In genomic region chr21:25487046-25487594, GRCh38 we compare ENCODE assay signal across 9 cellular contexts.
A peak's percentile ranks its signal among the peaks of the same experiment; 100 is the strongest.
DNase-seq lines count a peak whose midpoint lies in the region; ATAC-seq, FAIRE-seq and TF ChIP-seq lines count a peak whose summit lies in the region.
"Had no signal": no experiment of that assay in that cellular context is flagged by ENCODE, and none has a peak within 500 bp of the region (broad histone marks: within the 10 kb centered on the region; RNA-seq: fewer than 3 reads in every experiment).

No MANE protein-coding gene starts in this region.

- peak overlapping the region; percentile 11 for H3K4me3 ChIP-seq in GM12878
- H3K4me3 ChIP-seq: skin epidermis had no signal

- BruUV-seq in GM12878 (replicated peaks; lab: Mats Ljungman, UMichigan), result no TSS peak

- peaks cover 5% of the 10 kb centered on the region in 2 donors for H3K36me3 Mint-ChIP-seq in CD14-positive monocyte

- peaks cover 19% of the 10 kb centered on the region for H3K4me1 Mint-ChIP-seq in CD14-positive monocyte

- no peaks in the 10 kb centered on the region for H4K20me1 ChIP-seq in GM12878 (ENCODE audit: control insufficient read depth, insufficient read depth)

- no peaks in the 10 kb centered on the region for H3K27me3 Mint-ChIP-seq in CD14-positive monocyte (ENCODE audit: low read depth in 3 of 3)

- whole genome bisulfite sequencing in GM12878 (ENCODE audit: insufficient coverage, insufficient replicate concordance, low lambda C conversion rate, missing lambda C conversion rate), result 0% methylated on average over 3 of the region's 3 CpGs

- H2AFZ ChIP-seq in GM12878 (ENCODE audit: control insufficient read depth, low read depth, low read length), result peak overlapping the region; percentile 28

- no peak for TF ChIP-seq CTCF in GM12878 (IDR thresholded peaks at IDR 0.05 in 2 of 3, conservative IDR thresholded peaks at IDR 0.05 in 1 of 3; ENCODE audit: control insufficient read depth in 2 of 3, extremely low read depth in 1 of 3, insufficient read depth in 1 of 3, low read depth in 3 of 3, low read length in 3 of 3)
- no peak for TF ChIP-seq CTCF in CD14-positive monocyte (IDR thresholded peaks at IDR 0.05)

- H3K4me2 ChIP-seq in GM12878 (ENCODE audit: control insufficient read depth, insufficient read depth), result peak overlapping the region; percentile 57

- in situ Hi-C loops in GM12878 (cut with MboI), result no loop called here
- in situ Hi-C loops in G401 (cut with HindIII; ENCODE audit: low sequenced_read_pairs), result no loop called here

- peak overlapping the region in 3 of 7 donors; percentile 43 to 65 (median 46) for H3K27ac Mint-ChIP-seq in CD14-positive monocyte

- H3K4me1 ChIP-seq in GM12878 (ENCODE audit: control insufficient read depth, insufficient read depth, low read length), result peaks cover 46% of the 10 kb centered on the region

- H3K9me3 Mint-ChIP-seq in CD14-positive monocyte, result peaks cover 22 to 36% (median 26%) of the 10 kb centered on the region in 7 donors

- POLR2A ChIA-PET in GM12878 (lab: Charles Lee), result interaction anchor here (0.6 to 2.9 kb wide), 7 partner anchors 9 to 83 kb away, joined by 3 to 18 read pairs (median 3); no protein-coding TSS in a partner anchor

- no peaks in the 10 kb centered on the region for H3K27me3 ChIP-seq in GM12878 (replicated peaks in 1 of 2; ENCODE audit: control insufficient read depth in 2 of 2, insufficient read depth in 2 of 2, low read length in 1 of 2)

- FAIRE-seq in GM12878 (lab: Jason Lieb, UNC), result peak; percentile 52

- peaks cover 12% of the 10 kb centered on the region for H3K79me2 ChIP-seq in GM12878 (ENCODE audit: control insufficient read depth, insufficient read depth, low read length)

- H3K36me3 ChIP-seq in GM12878 (ENCODE audit: control insufficient read depth in 2 of 2, insufficient read depth in 2 of 2, low read length in 1 of 2), result no peaks in the 10 kb centered on the region

- peak overlapping the region; percentile 85 for H3K27ac ChIP-seq in GM12878 (ENCODE audit: control insufficient read depth, insufficient read depth)
- H3K27ac ChIP-seq: skin epidermis had no signal

- CTCF ChIA-PET in GM12878 (lab: Yijun Ruan, JAX), result interaction anchor here (0.7 to 2.2 kb wide), 6 partner anchors 15 to 128 kb away, joined by 3 to 8 read pairs (median 4); no protein-coding TSS in a partner anchor

- intact Hi-C loops in GM12878 (cut with micrococcal nuclease; ENCODE audit: unreplicated experiment) (loop anchor here (1.0 kb wide), 5 partner anchors 15 to 75 kb away; no protein-coding TSS in a partner anchor), CD14-positive monocyte (cut with micrococcal nuclease) (no loop called here)

- TF ChIP-seq EP300 in GM12878 (IDR thresholded peaks at IDR 0.05; ENCODE audit: borderline replicate concordance in 1 of 2, control insufficient read depth in 1 of 2, low read depth in 2 of 2, low read length in 2 of 2), result peak; percentile 97 to 98

- peak; percentile 69 for ATAC-seq in GM18861 (IDR thresholded peaks at IDR 0.05; ENCODE audit: unreplicated experiment)
- ATAC-seq in GM21619 (IDR thresholded peaks at IDR 0.05; ENCODE audit: unreplicated experiment), result peak; percentile 68
- peak; percentile 68 for ATAC-seq in HG03460 (IDR thresholded peaks at IDR 0.05; ENCODE audit: unreplicated experiment)
- peak; percentile 80 for ATAC-seq in GM12878

- H3K9me3 ChIP-seq in GM12878 (replicated peaks; ENCODE audit: control insufficient read depth, insufficient read depth, low read length), result peaks cover 28% of the 10 kb centered on the region

- peak; percentile 96 for DNase-seq in GM12878 (ENCODE audit: low read depth, low spot score)
- DNase-seq in H4 (ENCODE audit: low spot score), result no peak
- DNase-seq in CD14-positive monocyte (ENCODE audit: low spot score), result no peak
- no peak for DNase-seq in DMS153 treated with DMSO at 0.1 percent for 48 hours (lab: John Stamatoyannopoulos, UW; ENCODE audit: unreplicated experiment)
- no peak for DNase-seq in G401 (ENCODE audit: low spot score)

- RAD21 ChIA-PET in GM12878 (lab: Charles Lee; ENCODE audit: unreplicated experiment), result interaction anchor here (0.6 to 4.0 kb wide), 18 partner anchors 10 to 87 kb away, joined by 3 to 34 read pairs (median 9); no protein-coding TSS in a partner anchor

- peak overlapping the region in 1 of 2 donors; percentile 24 for H3K4me3 Mint-ChIP-seq in CD14-positive monocyte

- no peak for TF ChIP-seq POLR2A in GM12878 (IDR thresholded peaks at IDR 0.05; ENCODE audit: low read depth, low read length)

- peak; percentile 37; the same call in 1 of the 2 replicates for TF ChIP-seq RAD21 in GM12878 (IDR thresholded peaks at IDR 0.05; ENCODE audit: insufficient read depth, low read depth, low read length)

- SMC1A ChIA-PET in GM12878 (lab: Charles Lee; ENCODE audit: uncharacterized antibody, unreplicated experiment), result interaction anchor here (0.9 to 8.0 kb wide), 19 partner anchors 11 to 96 kb away, joined by 3 to 84 read pairs (median 5); no protein-coding TSS in a partner anchor

- H3K9ac ChIP-seq in GM12878 (ENCODE audit: control insufficient read depth, insufficient read depth, low read length), result peak overlapping the region; percentile 66

TF ChIP-seq in GM12878, 131 proteins besides CTCF, POLR2A, EP300 and RAD21 (continues in another document):
- TF ChIP-seq, protein P1, sequence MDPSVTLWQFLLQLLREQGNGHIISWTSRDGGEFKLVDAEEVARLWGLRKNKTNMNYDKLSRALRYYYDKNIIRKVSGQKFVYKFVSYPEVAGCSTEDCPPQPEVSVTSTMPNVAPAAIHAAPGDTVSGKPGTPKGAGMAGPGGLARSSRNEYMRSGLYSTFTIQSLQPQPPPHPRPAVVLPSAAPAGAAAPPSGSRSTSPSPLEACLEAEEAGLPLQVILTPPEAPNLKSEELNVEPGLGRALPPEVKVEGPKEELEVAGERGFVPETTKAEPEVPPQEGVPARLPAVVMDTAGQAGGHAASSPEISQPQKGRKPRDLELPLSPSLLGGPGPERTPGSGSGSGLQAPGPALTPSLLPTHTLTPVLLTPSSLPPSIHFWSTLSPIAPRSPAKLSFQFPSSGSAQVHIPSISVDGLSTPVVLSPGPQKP (IDR thresholded peaks at IDR 0.05; ENCODE audit: low read depth, low read length), result no peak
- no peak for TF ChIP-seq YBX1 (IDR thresholded peaks at IDR 0.05)
- TF ChIP-seq, protein P2, sequence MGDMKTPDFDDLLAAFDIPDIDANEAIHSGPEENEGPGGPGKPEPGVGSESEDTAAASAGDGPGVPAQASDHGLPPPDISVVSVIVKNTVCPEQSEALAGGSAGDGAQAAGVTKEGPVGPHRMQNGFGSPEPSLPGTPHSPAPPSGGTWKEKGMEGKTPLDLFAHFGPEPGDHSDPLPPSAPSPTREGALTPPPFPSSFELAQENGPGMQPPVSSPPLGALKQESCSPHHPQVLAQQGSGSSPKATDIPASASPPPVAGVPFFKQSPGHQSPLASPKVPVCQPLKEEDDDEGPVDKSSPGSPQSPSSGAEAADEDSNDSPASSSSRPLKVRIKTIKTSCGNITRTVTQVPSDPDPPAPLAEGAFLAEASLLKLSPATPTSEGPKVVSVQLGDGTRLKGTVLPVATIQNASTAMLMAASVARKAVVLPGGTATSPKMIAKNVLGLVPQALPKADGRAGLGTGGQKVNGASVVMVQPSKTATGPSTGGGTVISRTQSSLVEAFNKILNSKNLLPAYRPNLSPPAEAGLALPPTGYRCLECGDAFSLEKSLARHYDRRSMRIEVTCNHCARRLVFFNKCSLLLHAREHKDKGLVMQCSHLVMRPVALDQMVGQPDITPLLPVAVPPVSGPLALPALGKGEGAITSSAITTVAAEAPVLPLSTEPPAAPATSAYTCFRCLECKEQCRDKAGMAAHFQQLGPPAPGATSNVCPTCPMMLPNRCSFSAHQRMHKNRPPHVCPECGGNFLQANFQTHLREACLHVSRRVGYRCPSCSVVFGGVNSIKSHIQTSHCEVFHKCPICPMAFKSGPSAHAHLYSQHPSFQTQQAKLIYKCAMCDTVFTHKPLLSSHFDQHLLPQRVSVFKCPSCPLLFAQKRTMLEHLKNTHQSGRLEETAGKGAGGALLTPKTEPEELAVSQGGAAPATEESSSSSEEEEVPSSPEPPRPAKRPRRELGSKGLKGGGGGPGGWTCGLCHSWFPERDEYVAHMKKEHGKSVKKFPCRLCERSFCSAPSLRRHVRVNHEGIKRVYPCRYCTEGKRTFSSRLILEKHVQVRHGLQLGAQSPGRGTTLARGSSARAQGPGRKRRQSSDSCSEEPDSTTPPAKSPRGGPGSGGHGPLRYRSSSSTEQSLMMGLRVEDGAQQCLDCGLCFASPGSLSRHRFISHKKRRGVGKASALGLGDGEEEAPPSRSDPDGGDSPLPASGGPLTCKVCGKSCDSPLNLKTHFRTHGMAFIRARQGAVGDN (IDR thresholded peaks at IDR 0.05), result 0 out of 2 replicates have a peak, but pooled peaks have one; percentile 55
- no peak for TF ChIP-seq STAT1 (conservative IDR thresholded peaks at IDR 0.05)
- TF ChIP-seq, protein P3, sequence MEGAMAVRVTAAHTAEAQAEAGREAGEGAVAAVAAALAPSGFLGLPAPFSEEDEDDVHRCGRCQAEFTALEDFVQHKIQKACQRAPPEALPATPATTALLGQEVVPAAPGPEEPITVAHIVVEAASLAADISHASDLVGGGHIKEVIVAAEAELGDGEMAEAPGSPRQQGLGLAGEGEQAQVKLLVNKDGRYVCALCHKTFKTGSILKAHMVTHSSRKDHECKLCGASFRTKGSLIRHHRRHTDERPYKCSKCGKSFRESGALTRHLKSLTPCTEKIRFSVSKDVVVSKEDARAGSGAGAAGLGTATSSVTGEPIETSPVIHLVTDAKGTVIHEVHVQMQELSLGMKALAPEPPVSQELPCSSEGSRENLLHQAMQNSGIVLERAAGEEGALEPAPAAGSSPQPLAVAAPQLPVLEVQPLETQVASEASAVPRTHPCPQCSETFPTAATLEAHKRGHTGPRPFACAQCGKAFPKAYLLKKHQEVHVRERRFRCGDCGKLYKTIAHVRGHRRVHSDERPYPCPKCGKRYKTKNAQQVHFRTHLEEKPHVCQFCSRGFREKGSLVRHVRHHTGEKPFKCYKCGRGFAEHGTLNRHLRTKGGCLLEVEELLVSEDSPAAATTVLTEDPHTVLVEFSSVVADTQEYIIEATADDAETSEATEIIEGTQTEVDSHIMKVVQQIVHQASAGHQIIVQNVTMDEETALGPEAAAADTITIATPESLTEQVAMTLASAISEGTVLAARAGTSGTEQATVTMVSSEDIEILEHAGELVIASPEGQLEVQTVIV (IDR thresholded peaks at IDR 0.05; ENCODE audit: borderline replicate concordance, partially characterized antibody), result no peak
- TF ChIP-seq BCL3 (IDR thresholded peaks at IDR 0.05; ENCODE audit: borderline replicate concordance, insufficient read depth, low read depth, low read length, poor library complexity, severe bottlenecking), result peak; percentile 99
